In the genomic region with DNA sequence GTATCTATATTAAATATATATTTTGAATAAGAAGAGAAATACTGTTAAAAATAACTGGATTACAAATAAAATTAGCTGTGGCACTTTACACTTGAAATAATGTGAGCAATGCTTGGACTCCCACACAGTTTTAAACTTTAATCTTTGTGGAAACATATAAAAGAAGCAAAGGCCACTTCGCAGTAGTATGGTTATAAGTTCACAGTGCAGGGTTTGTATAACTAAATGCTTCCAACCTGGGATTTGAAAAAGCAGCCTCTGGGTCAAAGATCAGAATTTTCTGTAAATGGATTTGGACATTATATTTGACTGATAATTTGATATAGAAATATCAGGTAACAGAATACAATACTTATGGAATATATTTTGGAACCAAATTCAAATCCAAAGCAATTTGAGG, we compare ENCODE assay signal across 27 cellular contexts. TPM values are rescaled to one million over a fixed set of nuclear protein-coding genes. Genes with fewer than 3 reads are reported as not detected.
"Had no signal": no experiment of that assay in that cellular context is flagged by ENCODE, and none has a peak within 500 bp of the region (broad histone marks: within the 10 kb centered on the region; RNA-seq: fewer than 3 reads in every experiment).

No MANE protein-coding gene starts in this region.

- H3K27ac ChIP-seq: neural progenitor cell, ovary, parathyroid adenoma, psoas muscle, skin epidermis, thoracic aorta, thyroid gland, tibial nerve, upper lobe of left lung, vagina had no signal

- H3K36me3 ChIP-seq: neural progenitor cell, ovary, stomach, thoracic aorta, thyroid gland, tibial nerve, upper lobe of left lung, vagina had no signal

- H3K4me2 ChIP-seq: neural progenitor cell had no signal

- H3K9me3 ChIP-seq: ovary, psoas muscle, stomach, thoracic aorta, thyroid gland, tibial nerve, upper lobe of left lung, vagina had no signal

- H3K9me3 Mint-ChIP-seq: natural killer cell treated with Interleukin-12 subunit alpha and Interleukin-12 subunit beta and Interleukin-15 and Interleukin-18, amount 100 ng/mL, for 72 hours; neural progenitor cell; stimulated activated memory B cell treated with anti-CD40 and anti-IgM and Interleukin-4, amounts not matched to agents 10 μg/mL and 1 μg/mL and 100 μg/mL, for 72 hours had no signal

- H3K27me3 ChIP-seq: neural progenitor cell, ovary, stomach, thyroid gland, tibial nerve, upper lobe of left lung, vagina had no signal

- H3K4me3 ChIP-seq: neural progenitor cell, ovary, psoas muscle, skin epidermis, stomach, thoracic aorta, thyroid gland, tibial nerve, upper lobe of left lung, vagina had no signal

- H3K9ac ChIP-seq: neural progenitor cell, parathyroid adenoma had no signal

- H2AFZ ChIP-seq: neural progenitor cell, parathyroid adenoma had no signal

- H3K36me3 Mint-ChIP-seq: natural killer cell treated with Interleukin-12 subunit alpha and Interleukin-12 subunit beta and Interleukin-15 and Interleukin-18, amount 100 ng/mL, for 72 hours; neural progenitor cell; stimulated activated memory B cell treated with anti-CD40 and anti-IgM and Interleukin-4, amounts not matched to agents 10 μg/mL and 1 μg/mL and 100 μg/mL, for 72 hours had no signal

- H3K4me3 Mint-ChIP-seq: naive thymus-derived CD4-positive, alpha-beta T cell; natural killer cell treated with Interleukin-12 subunit alpha and Interleukin-12 subunit beta and Interleukin-15 and Interleukin-18, amount 100 ng/mL, for 72 hours; neural progenitor cell; stimulated activated memory B cell treated with anti-CD40 and anti-IgM and Interleukin-4, amounts not matched to agents 10 μg/mL and 1 μg/mL and 100 μg/mL, for 72 hours had no signal

- H3K79me2 ChIP-seq: parathyroid adenoma had no signal

- ATAC-seq: naive thymus-derived CD4-positive, alpha-beta T cell; natural killer cell treated with Interleukin-12 subunit alpha and Interleukin-12 subunit beta and Interleukin-15 and Interleukin-18, amount 100 ng/mL, for 72 hours; psoas muscle; right cardiac atrium; sciatic nerve; stimulated activated memory B cell treated with anti-CD40 and anti-IgM and Interleukin-4, amounts not matched to agents 10 μg/mL and 1 μg/mL and 100 μg/mL, for 72 hours; stimulated activated naive CD8-positive, alpha-beta T cell treated with anti-CD3 and anti-CD28 coated beads, Interleukin-15, Interleukin-2, amounts not matched to agents 100 U/mL and 50 U/mL, for 24 hours had no signal

- H3K4me1 Mint-ChIP-seq: naive thymus-derived CD4-positive, alpha-beta T cell; neural progenitor cell; stimulated activated memory B cell treated with anti-CD40 and anti-IgM and Interleukin-4, amounts not matched to agents 10 μg/mL and 1 μg/mL and 100 μg/mL, for 72 hours had no signal

- DNase-seq: naive thymus-derived CD4-positive, alpha-beta T cell; occipital lobe; ovary; posterior cingulate gyrus; psoas muscle; right cardiac atrium; stimulated activated CD4-positive, alpha-beta T cell treated with anti-CD3 and anti-CD28 coated beads, Interleukin-12 subunit alpha, Interleukin-12 subunit beta, amount 100 ng/mL, for 4 hours; stimulated activated CD4-positive, alpha-beta T cell treated with anti-CD3 and anti-CD28 coated beads, Interleukin-1b, Interleukin-23, amount 100 ng/mL, for 48 hours; stimulated activated CD4-positive, alpha-beta T cell treated with anti-CD3 and anti-CD28 coated beads, Interleukin-4, amount 100 ng/mL, for 1 hour; stimulated activated CD4-positive, alpha-beta T cell treated with anti-CD3 and anti-CD28 coated beads, Interleukin-4, amount 100 ng/mL, for 4 hours; stimulated activated CD8-positive, alpha-beta memory T cell treated with anti-CD3 and anti-CD28 coated beads, Interleukin-4, amount 100 ng/mL, for 48 hours; stimulated activated naive CD4-positive, alpha-beta T cell; stimulated activated naive CD8-positive, alpha-beta T cell treated with anti-CD3 and anti-CD28 coated beads, Interleukin-15, Interleukin-2, amounts not matched to agents 100 U/mL and 50 U/mL, for 24 hours; stomach; thyroid gland; trophoblast cell; upper lobe of left lung had no signal

- H3K27ac Mint-ChIP-seq: naive thymus-derived CD4-positive, alpha-beta T cell; natural killer cell treated with Interleukin-12 subunit alpha and Interleukin-12 subunit beta and Interleukin-15 and Interleukin-18, amount 100 ng/mL, for 72 hours; neural progenitor cell; progenitor cell of endocrine pancreas; stimulated activated memory B cell treated with anti-CD40 and anti-IgM and Interleukin-4, amounts not matched to agents 10 μg/mL and 1 μg/mL and 100 μg/mL, for 72 hours had no signal

- H3K4me1 ChIP-seq: parathyroid adenoma, psoas muscle, thyroid gland, tibial nerve, upper lobe of left lung, vagina had no signal

- H3K27me3 Mint-ChIP-seq: natural killer cell treated with Interleukin-12 subunit alpha and Interleukin-12 subunit beta and Interleukin-15 and Interleukin-18, amount 100 ng/mL, for 72 hours; progenitor cell of endocrine pancreas; stimulated activated memory B cell treated with anti-CD40 and anti-IgM and Interleukin-4, amounts not matched to agents 10 μg/mL and 1 μg/mL and 100 μg/mL, for 72 hours had no signal

RNA-seq across cellular contexts. Expression of a gene that starts 46.9 kb away (rescaled TPM):
- total RNA-seq: psoas muscle had no signal
- polyA plus RNA-seq: right cardiac atrium had no signal
